24 cellular contexts compared by ENCODE assay signal in genomic region chr7:127986581-127987461, GRCh38. TPM values are rescaled to one million over a fixed set of nuclear protein-coding genes. Genes with fewer than 3 reads are reported as not detected.
DNase-seq lines count a peak whose midpoint lies in the region; ATAC-seq, FAIRE-seq and TF ChIP-seq lines count a peak whose summit lies in the region.
"Had no signal": no experiment of that assay in that cellular context is flagged by ENCODE, and none has a peak within 500 bp of the region (broad histone marks: within the 10 kb centered on the region; RNA-seq: fewer than 3 reads in every experiment).

No MANE protein-coding gene starts in this region.

- POLR2A ChIA-PET in IMR-90 (lab: Charles Lee; ENCODE audit: unreplicated experiment), result no interaction called here

- H2AFZ ChIP-seq in IMR-90 (replicated peaks; ENCODE audit: low read length, poor library complexity) (no peak overlapping the region), astrocyte (ENCODE audit: low read depth, low read length) (no peak overlapping the region)

- peaks cover 43 to 81% of the 10 kb centered on the region in 2 experiments for H3K79me1 ChIP-seq in IMR-90 (ENCODE audit: low read depth in 1 of 2, low read length in 2 of 2)

- H3K4me2 ChIP-seq in IMR-90 (ENCODE audit: low read depth, low read length) (no peak overlapping the region), astrocyte (ENCODE audit: low read length) (no peak overlapping the region)
- H3K4me2 ChIP-seq: SK-N-SH had no signal

- H3K4me1 ChIP-seq in IMR-90 (ENCODE audit: control insufficient read depth, insufficient read depth, low read length) (peaks cover 9% of the 10 kb centered on the region), astrocyte (ENCODE audit: insufficient read depth, low read length) (no peaks in the 10 kb centered on the region), left ventricle myocardium inferior (peaks cover 66% of the 10 kb centered on the region)

- BruUV-seq in IMR-90 (replicated peaks; lab: Mats Ljungman, UMichigan), result no TSS peak

- no peaks in the 10 kb centered on the region for H3K27me3 Mint-ChIP-seq in astrocyte (ENCODE audit: low read depth, unreplicated experiment)
- no peaks in the 10 kb centered on the region for H3K27me3 Mint-ChIP-seq in progenitor cell of endocrine pancreas
- H3K27me3 Mint-ChIP-seq: activated naive CD4-positive, alpha-beta T cell treated with anti-CD3 and anti-CD28 coated beads, Interleukin-2, amount 50 U/mL, for 24 hours; CD4-positive, alpha-beta memory T cell; naive B cell had no signal

- no peak overlapping the region for H3K4me3 ChIP-seq in IMR-90 (ENCODE audit: insufficient read depth, low read depth, low read length)
- H3K4me3 ChIP-seq in astrocyte (ENCODE audit: insufficient read depth, low read depth, low read length), result no peak overlapping the region
- no peak overlapping the region for H3K4me3 ChIP-seq in left ventricle myocardium inferior
- H3K4me3 ChIP-seq: tibial nerve had no signal

- H3K79me2 ChIP-seq in astrocyte (ENCODE audit: insufficient read depth, low read length), result peaks cover 7% of the 10 kb centered on the region

- no peak overlapping the region for H3K14ac ChIP-seq in IMR-90 (replicated peaks; ENCODE audit: low read depth, low read length)

- H2BK20ac ChIP-seq in IMR-90 (ENCODE audit: low read depth, low read length), result no peak overlapping the region

- H4K5ac ChIP-seq in IMR-90 (ENCODE audit: low read depth, low read length), result no peak overlapping the region

- no peak for TF ChIP-seq POLR2A in IMR-90 (IDR thresholded peaks at IDR 0.05; ENCODE audit: low read depth, low read length)

- intact Hi-C loops in IMR-90 (cut with micrococcal nuclease) (no loop called here), left ventricle myocardium inferior (cut with micrococcal nuclease) (no loop called here)

- H3K4me3 Mint-ChIP-seq in astrocyte (ENCODE audit: unreplicated experiment), result no peak overlapping the region
- H3K4me3 Mint-ChIP-seq in progenitor cell of endocrine pancreas (ENCODE audit: low read depth), result no peak overlapping the region
- H3K4me3 Mint-ChIP-seq: activated naive CD4-positive, alpha-beta T cell treated with anti-CD3 and anti-CD28 coated beads, Interleukin-2, amount 50 U/mL, for 24 hours; activated T-cell treated with anti-CD3 and anti-CD28 coated beads, Interleukin-2, amount 50 U/mL, for 72 hours; CD4-positive, alpha-beta memory T cell; naive B cell; T-helper 2 cell treated with Interferon-gamma antibody and Interleukin-4, amounts not matched to agents 5 μg/mL and 100 μg/mL, for 36 hours had no signal

- peaks cover 13% of the 10 kb centered on the region for H3K36me3 Mint-ChIP-seq in astrocyte (ENCODE audit: low read depth, unreplicated experiment)
- H3K36me3 Mint-ChIP-seq in progenitor cell of endocrine pancreas (ENCODE audit: insufficient read depth), result peaks cover 5% of the 10 kb centered on the region

- no peak overlapping the region for H2AK5ac ChIP-seq in IMR-90 (ENCODE audit: low read depth, low read length)

- no peak overlapping the region for H4K8ac ChIP-seq in IMR-90 (ENCODE audit: low read depth in 2 of 2, low read length in 2 of 2)

- in situ Hi-C loops in IMR-90 (cut with MboI; ENCODE audit: low sequenced_read_pairs), result no loop called here

- no peak overlapping the region for H3K27ac ChIP-seq in IMR-90 (ENCODE audit: insufficient read depth, low read length)
- H3K27ac ChIP-seq in astrocyte (ENCODE audit: low read depth, low read length), result no peak overlapping the region
- peak overlapping the region; percentile 47 for H3K27ac ChIP-seq in left ventricle myocardium inferior (replicated peaks)

- no peak for FAIRE-seq in astrocyte (lab: Jason Lieb, UNC)
- FAIRE-seq: colon, GM12892 had no signal

- no peak overlapping the region for H2AK9ac ChIP-seq in IMR-90 (replicated peaks; ENCODE audit: low read depth, low read length, poor library complexity)

- H3K9me3 ChIP-seq in IMR-90 (ENCODE audit: control insufficient read depth, insufficient read depth, low read length) (no peaks in the 10 kb centered on the region), astrocyte (ENCODE audit: insufficient read depth, low read depth, low read length) (no peaks in the 10 kb centered on the region), left ventricle myocardium inferior (replicated peaks) (no peaks in the 10 kb centered on the region)
- H3K9me3 ChIP-seq: SK-N-SH, tibial nerve had no signal

- CTCF ChIA-PET in IMR-90 (lab: Yijun Ruan, JAX), result no interaction called here

- H2BK15ac ChIP-seq in IMR-90 (ENCODE audit: low read depth, low read length), result no peak overlapping the region

- H4K91ac ChIP-seq in IMR-90 (ENCODE audit: insufficient read depth, low read depth, low read length), result no peak overlapping the region

- H3K56ac ChIP-seq in IMR-90 (ENCODE audit: extremely low read depth, insufficient read depth, low read length), result no peak overlapping the region

- H3K27me3 ChIP-seq in IMR-90 (ENCODE audit: control insufficient read depth, insufficient read depth, low read length) (no peaks in the 10 kb centered on the region), astrocyte (ENCODE audit: insufficient read depth, low read length) (no peaks in the 10 kb centered on the region), left ventricle myocardium inferior (ENCODE audit: low read depth) (no peaks in the 10 kb centered on the region)
- H3K27me3 ChIP-seq: tibial nerve had no signal

- H3K18ac ChIP-seq in IMR-90 (ENCODE audit: low read depth, low read length), result no peak overlapping the region

- H3K36me3 ChIP-seq in IMR-90 (ENCODE audit: control insufficient read depth, insufficient read depth, low read length), result peaks cover 7% of the 10 kb centered on the region; the same call in 1 of the 2 replicates
- peaks cover 10% of the 10 kb centered on the region for H3K36me3 ChIP-seq in astrocyte (ENCODE audit: insufficient read depth, low read length)
- H3K36me3 ChIP-seq in left ventricle myocardium inferior, result peaks cover 11% of the 10 kb centered on the region

- peaks cover 31% of the 10 kb centered on the region for H3K9me1 ChIP-seq in IMR-90 (ENCODE audit: insufficient read depth, low read length)

- dilution Hi-C loops in IMR-90 (cut with HindIII; ENCODE audit: low sequenced_read_pairs, unreplicated experiment), result no loop called here

- 57% methylated on average over 2 of the region's 3 CpGs; no CpG with 5 or more reads in 1 of the 2 experiments for WGBS in IMR-90 (ENCODE audit: extremely low coverage in 2 of 2, insufficient read length in 1 of 2), 2 experiments

- DNase-seq in IMR-90 (peak; percentile 22), astrocyte (ENCODE audit: low read depth) (no peak), left ventricle myocardium inferior (peak; percentile 42), progenitor cell of endocrine pancreas (ENCODE audit: low spot score, unreplicated experiment) (no peak), amniotic stem cell (lab: John Stamatoyannopoulos, UW) (no peak), NCI-H82 (lab: John Stamatoyannopoulos, UW) (no peak), NCI-H2171 (lab: John Stamatoyannopoulos, UW) (no peak)
- DNase-seq: activated CD8-positive, alpha-beta memory T cell treated with anti-CD3 and anti-CD28 coated beads for 24 hours; activated T-cell treated with anti-CD3 and anti-CD28 coated beads, Interleukin-2, amount 50 U/mL, for 72 hours; CD4-positive, alpha-beta memory T cell; mesendoderm; naive B cell; NCI-H1930; SK-N-SH; stimulated activated CD4-positive, alpha-beta T cell treated with anti-CD3 and anti-CD28 coated beads, Interleukin-1b, Interleukin-23, amount 100 ng/mL, for 48 hours; stimulated activated naive CD4-positive, alpha-beta T cell had no signal

- H3K4me1 Mint-ChIP-seq in astrocyte (ENCODE audit: low read depth, unreplicated experiment), result peaks cover 23% of the 10 kb centered on the region
- peaks cover 44% of the 10 kb centered on the region for H3K4me1 Mint-ChIP-seq in progenitor cell of endocrine pancreas (ENCODE audit: low read depth)

- H3K9ac ChIP-seq in IMR-90 (ENCODE audit: low read depth, low read length) (no peak overlapping the region), astrocyte (ENCODE audit: low read length) (no peak overlapping the region)
- H3K9ac ChIP-seq: SK-N-SH had no signal

- no peak for TF ChIP-seq RAD21 in IMR-90 (IDR thresholded peaks at IDR 0.05; ENCODE audit: low read length)

- H2BK120ac ChIP-seq in IMR-90 (ENCODE audit: low read depth, low read length), result no peak overlapping the region

- TF ChIP-seq CTCF in IMR-90 (conservative IDR thresholded peaks at IDR 0.05; ENCODE audit: low read depth, low read length), result no peak
- TF ChIP-seq CTCF in astrocyte (IDR thresholded peaks at IDR 0.05; ENCODE audit: insufficient read depth, low read depth, low read length), result no peak
- TF ChIP-seq CTCF in left ventricle myocardium inferior (IDR thresholded peaks at IDR 0.05; ENCODE audit: borderline replicate concordance), result no peak
- TF ChIP-seq CTCF in progenitor cell of endocrine pancreas (IDR thresholded peaks at IDR 0.05; ENCODE audit: unreplicated experiment), result no peak

- H4K20me1 ChIP-seq in IMR-90 (ENCODE audit: insufficient read depth, low read length) (peaks cover 46% of the 10 kb centered on the region), astrocyte (ENCODE audit: insufficient read depth, low read length) (peaks cover 97% of the 10 kb centered on the region)

- no peak overlapping the region for H2BK5ac ChIP-seq in IMR-90 (ENCODE audit: low read depth, low read length, poor library complexity, severe bottlenecking)

- no peak overlapping the region for H3K23ac ChIP-seq in IMR-90 (ENCODE audit: low read depth, low read length)

- peak; percentile 39; the same call in 1 of the 2 replicates for ATAC-seq in IMR-90 (ENCODE audit: low read depth)
- ATAC-seq: activated CD4-positive, CD25-positive, alpha-beta regulatory T cell treated with anti-CD3 and anti-CD28 coated beads, Interleukin-2, amount 50 U/mL, for 24 hours; activated T-cell treated with anti-CD3 and anti-CD28 coated beads, Interleukin-2, amount 50 U/mL, for 72 hours had no signal

- no peak overlapping the region for H3K4ac ChIP-seq in IMR-90 (ENCODE audit: low read depth, low read length)

- H3K9me3 Mint-ChIP-seq in astrocyte (ENCODE audit: unreplicated experiment) (no peaks in the 10 kb centered on the region), progenitor cell of endocrine pancreas (ENCODE audit: low read depth) (no peaks in the 10 kb centered on the region)
- H3K9me3 Mint-ChIP-seq: activated naive CD4-positive, alpha-beta T cell treated with anti-CD3 and anti-CD28 coated beads, Interleukin-2, amount 50 U/mL, for 24 hours; activated T-cell treated with anti-CD3 and anti-CD28 coated beads, Interleukin-2, amount 50 U/mL, for 72 hours; CD4-positive, alpha-beta memory T cell; naive B cell; T-helper 2 cell treated with Interferon-gamma antibody and Interleukin-4, amounts not matched to agents 5 μg/mL and 100 μg/mL, for 36 hours had no signal

- H3K27ac Mint-ChIP-seq in astrocyte (ENCODE audit: unreplicated experiment) (peak overlapping the region; percentile 30), progenitor cell of endocrine pancreas (peak overlapping the region; percentile 76)
- H3K27ac Mint-ChIP-seq: activated naive CD4-positive, alpha-beta T cell treated with anti-CD3 and anti-CD28 coated beads, Interleukin-2, amount 50 U/mL, for 24 hours; activated T-cell treated with anti-CD3 and anti-CD28 coated beads, Interleukin-2, amount 50 U/mL, for 72 hours; T-helper 2 cell treated with Interferon-gamma antibody and Interleukin-4, amounts not matched to agents 5 μg/mL and 100 μg/mL, for 36 hours had no signal

RNA-seq across cellular contexts. Expression of gene LRRC4, which starts 44.4 kb away (rescaled TPM):
- 0.54 and 0.56 TPM in 2 replicates for total RNA-seq in IMR-90 (2012; rRNA removed)
- 0.55 and 0.69 TPM in 2 replicates for polyA plus RNA-seq in IMR-90 (2012; rRNA removed)
- 0.27 and 0.43 TPM in 2 replicates for polyA plus RNA-seq in IMR-90 (2012; cell fraction: cytosol; rRNA removed)
- polyA plus RNA-seq in IMR-90 (2012; cell fraction: nucleus; rRNA removed; ENCODE audit: low replicate concordance), result 1.1 and 1.9 TPM in 2 replicates
- total RNA-seq in astrocyte, result 4.4 and 4.5 TPM in 2 replicates
- total RNA-seq in left ventricle myocardium inferior, result 4.4 TPM
- 15.9 and 19.4 TPM in 2 replicates for total RNA-seq in progenitor cell of endocrine pancreas
- total RNA-seq: CD4-positive, alpha-beta memory T cell; NCI-H460; RPMI7951 had no signal
- polyA plus RNA-seq: CD4-positive, alpha-beta memory T cell had no signal

Comparison
In these comparisons a context has a peak if more than half of its experiments do, and no peak if none do; other contexts are left out.
1. DNase-seq: peak in IMR-90 (single experiment) and left ventricle myocardium inferior (single experiment); none in astrocyte (single experiment), progenitor cell of endocrine pancreas (single experiment), amniotic stem cell (single experiment), NCI-H82 (single experiment) and NCI-H2171 (single experiment).